In genomic region chr14:55446127-55446736, GRCh38 we compare ENCODE assay signal across 8 cellular contexts. TPM values are rescaled to one million over a fixed set of nuclear protein-coding genes. Genes with fewer than 3 reads are reported as not detected.
DNase-seq lines count a peak whose midpoint lies in the region; ATAC-seq, FAIRE-seq and TF ChIP-seq lines count a peak whose summit lies in the region.

No MANE protein-coding gene starts in this region.

- DNase-seq in CD14-positive monocyte (ENCODE audit: low spot score) (no peak), H54 (ENCODE audit: insufficient read length, low spot score) (peak; percentile 19), NCI-H2227 (lab: John Stamatoyannopoulos, UW; ENCODE audit: unreplicated experiment) (peak; percentile 89), activated B cell treated with CpG ODN at 0.5 μM for 24 hours (no peak), coronary artery (ENCODE audit: low spot score) (no peak), lung (ENCODE audit: low spot score) (peak; percentile 65)
- DNase-seq in stimulated activated CD8-positive, alpha-beta memory T cell treated with anti-CD3 and anti-CD28 coated beads, Interleukin-4, amount 100 ng/mL, for 48 hours: peak; percentile 74

- POLR2A ChIA-PET in activated B cell treated with CpG ODN at 0.5 μM for 24 hours (lab: Charles Lee): no interaction called here

- H3K27me3 Mint-ChIP-seq in CD14-positive monocyte (ENCODE audit: low read depth in 3 of 3) (peaks cover 0 to 3% (median 0%) of the 10 kb centered on the region in 3 donors), activated B cell treated with CpG ODN at 0.5 μM for 24 hours (no peaks in the 10 kb centered on the region)

- H3K4me3 ChIP-seq in coronary artery (no peak overlapping the region), lung (no peak overlapping the region)

- H3K4me1 Mint-ChIP-seq in CD14-positive monocyte: peaks cover 12% of the 10 kb centered on the region
- H3K4me1 Mint-ChIP-seq in activated B cell treated with CpG ODN at 0.5 μM for 24 hours: no peaks in the 10 kb centered on the region

- ATAC-seq in activated B cell treated with CpG ODN at 0.5 μM for 24 hours (ENCODE audit: low read depth): no peak
- ATAC-seq in lung (ENCODE audit: insufficient read depth, low FRiP score): peak; percentile 59
- ATAC-seq in HG03039 (IDR thresholded peaks at IDR 0.05; ENCODE audit: unreplicated experiment): no peak

- CTCF ChIA-PET in activated B cell treated with CpG ODN at 0.5 μM for 24 hours (lab: Charles Lee): interaction anchor here (0.7 to 3.6 kb wide), 19 partner anchors 8 to 1871 kb away, joined by 3 to 51 read pairs (median 4); no protein-coding TSS in a partner anchor

- no peaks in the 10 kb centered on the region for H3K27me3 ChIP-seq in lung (ENCODE audit: control insufficient read depth, insufficient read depth)

- peak; percentile 53 for FAIRE-seq in H54 (lab: Jason Lieb, UNC)

- H3K27ac Mint-ChIP-seq in CD14-positive monocyte: no peak overlapping the region
- no peak overlapping the region for H3K27ac Mint-ChIP-seq in activated B cell treated with CpG ODN at 0.5 μM for 24 hours

- H3K9me3 Mint-ChIP-seq in CD14-positive monocyte (no peaks in the 10 kb centered on the region), activated B cell treated with CpG ODN at 0.5 μM for 24 hours (no peaks in the 10 kb centered on the region)

- WGBS in lung, 2 donors: 33 to 37% methylated on average over 5 of the region's 5 CpGs

- H3K27ac ChIP-seq in coronary artery (no peak overlapping the region), lung (ENCODE audit: low read depth in 1 of 2, low read length in 1 of 2) (peak overlapping the region in 1 of 2 donors; percentile 59)

- intact Hi-C loops in CD14-positive monocyte (cut with micrococcal nuclease) (loop anchor here (5.0 to 10.0 kb wide), 2 partner anchors 129 to 1026 kb away; no protein-coding TSS in a partner anchor), activated B cell treated with CpG ODN at 0.5 μM for 24 hours (cut with micrococcal nuclease) (loop anchor here (1.0 to 2.0 kb wide), 4 partner anchors 894 to 1871 kb away; no protein-coding TSS in a partner anchor)

- H3K4me1 ChIP-seq in lung (ENCODE audit: control insufficient read depth in 2 of 2, insufficient read depth in 2 of 2, low read length in 2 of 2): peaks cover 0 to 4% of the 10 kb centered on the region in 2 donors

- no peaks in the 10 kb centered on the region for H3K9me3 ChIP-seq in lung (ENCODE audit: control insufficient read depth in 2 of 2, insufficient read depth in 1 of 2, low read length in 1 of 2)

- H3K36me3 Mint-ChIP-seq in CD14-positive monocyte: no peaks in the 10 kb centered on the region
- no peaks in the 10 kb centered on the region for H3K36me3 Mint-ChIP-seq in activated B cell treated with CpG ODN at 0.5 μM for 24 hours (ENCODE audit: low read depth)

- no peak for TF ChIP-seq POLR2A in H54 (IDR thresholded peaks at IDR 0.05; ENCODE audit: low read depth, low read length)

- no peaks in the 10 kb centered on the region for H3K36me3 ChIP-seq in lung (ENCODE audit: control insufficient read depth in 2 of 2, insufficient read depth in 2 of 2, low read length in 2 of 2)

- H3K4me3 Mint-ChIP-seq in CD14-positive monocyte (no peak overlapping the region), activated B cell treated with CpG ODN at 0.5 μM for 24 hours (no peak overlapping the region)

- TF ChIP-seq CTCF in CD14-positive monocyte (IDR thresholded peaks at IDR 0.05): peak; percentile 82
- TF ChIP-seq CTCF in activated B cell treated with CpG ODN at 0.5 μM for 24 hours (IDR thresholded peaks at IDR 0.05): peak; percentile 37
- TF ChIP-seq CTCF in coronary artery (IDR thresholded peaks at IDR 0.05): peak; percentile 42
- TF ChIP-seq CTCF in lung (IDR thresholded peaks at IDR 0.05; ENCODE audit: control extremely low read depth, extremely low read depth): peak; percentile 47

RNA-seq across cellular contexts. Expression of gene TBPL2, which starts 5.8 kb away (rescaled TPM):
- polyA plus RNA-seq in CD14-positive monocyte: not detected
- not detected in 2 replicates for total RNA-seq in activated B cell treated with CpG ODN at 0.5 μM for 24 hours
- total RNA-seq in lung: not detected
- not detected for polyA plus RNA-seq in lung

RNA-seq across cellular contexts. Expression of gene ATG14, which starts 34.6 kb away (rescaled TPM):
- 1 to 10 TPM; 1.8 to 3.3 TPM for polyA plus RNA-seq in CD14-positive monocyte
- total RNA-seq in activated B cell treated with CpG ODN at 0.5 μM for 24 hours: 9.7 and 12.1 TPM in 2 replicates
- 10 to 100 TPM in 1 of 2 donors, 1 to 10 TPM in 1; 6.9 to 19.0 TPM for total RNA-seq in lung
- polyA plus RNA-seq in lung: 1 to 10 TPM; 3.4 to 7.1 TPM

Comparison
In these comparisons a context has a peak if more than half of its experiments do, and no peak if none do; other contexts are left out.
1. DNase-seq: peak in H54 (single experiment), NCI-H2227 (single experiment), lung (single experiment) and stimulated activated CD8-positive, alpha-beta memory T cell treated with anti-CD3 and anti-CD28 coated beads, Interleukin-4, amount 100 ng/mL, for 48 hours (single experiment); none in CD14-positive monocyte (single experiment), activated B cell treated with CpG ODN at 0.5 μM for 24 hours (single experiment) and coronary artery (single experiment).
2. Peak in every context shown above with its lines, with median percentiles within 50 percentile points of each other: CTCF ChIP-seq.